1 cellular context compared by ENCODE assay signal in genomic region chr11:66677599-66678375, GRCh38.
TF ChIP-seq lines count a peak whose summit lies in the region.

TSS of gene RBM4B (minus strand) at chr11:66677887. CDS start at chr11:66677079, 808 bp downstream.

TF ChIP-seq in SK-N-SH, 30 proteins besides CTCF, POLR2A, EP300 and RAD21 (continued from another document):
- TF ChIP-seq REST (IDR thresholded peaks at IDR 0.05; ENCODE audit: low read depth, low read length) (0 out of 2 replicates have a peak, but pooled peaks have one; percentile 10), RFX5 (IDR thresholded peaks at IDR 0.05; ENCODE audit: low read length) (peak; percentile 83), TAF1 (IDR thresholded peaks at IDR 0.05; ENCODE audit: borderline replicate concordance, low read depth, low read length) (peak; percentile 63; the same call in 1 of the 2 replicates), PBX3 (IDR thresholded peaks at IDR 0.05) (peak; percentile 18; the same call in 1 of the 2 replicates), SIN3A (IDR thresholded peaks at IDR 0.05; ENCODE audit: borderline replicate concordance, low read depth, low read length) (no peak), TEAD4 (IDR thresholded peaks at IDR 0.05; ENCODE audit: borderline replicate concordance, insufficient read depth) (no peak), MXI1 (IDR thresholded peaks at IDR 0.05; ENCODE audit: low read depth, low read length) (peak; percentile 97), CHD2 (IDR thresholded peaks at IDR 0.05; ENCODE audit: low read length, partially characterized antibody) (peak; percentile 98), POLR2AphosphoS5 (IDR thresholded peaks at IDR 0.05; ENCODE audit: low read depth, low read length) (peak; percentile 67)
